ENCODE assay signal across 18 cellular contexts in the genomic region with DNA sequence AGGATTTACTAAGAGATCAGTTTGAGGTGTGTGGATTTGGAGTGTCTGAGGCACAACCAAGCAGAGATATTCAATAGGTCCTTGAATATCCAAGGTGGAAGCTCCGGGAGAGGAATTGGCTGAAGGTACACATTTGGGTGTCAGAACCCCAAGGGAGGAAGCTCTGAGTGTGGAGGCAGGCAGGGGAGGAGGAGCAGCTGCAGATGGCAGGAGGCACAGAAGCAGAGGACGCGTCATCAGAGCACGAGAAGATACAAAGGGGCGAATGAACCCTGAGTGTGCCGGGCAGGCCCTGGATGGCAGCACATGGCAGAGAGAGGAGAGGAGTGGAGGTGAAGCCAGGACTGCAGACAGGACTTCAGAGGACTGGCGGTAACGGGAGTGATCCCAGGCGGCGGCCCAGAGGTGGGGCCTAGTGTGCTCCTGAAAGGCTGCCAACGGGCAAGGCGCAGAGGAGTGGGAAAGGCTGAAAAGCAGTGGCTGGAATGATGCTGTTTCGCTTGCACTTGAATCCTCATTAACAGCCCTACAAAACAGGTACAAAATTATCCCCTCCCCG.
DNase-seq lines count a peak whose midpoint lies in the region; ATAC-seq and TF ChIP-seq lines count a peak whose summit lies in the region.
"Had no signal": no experiment of that assay in that cellular context is flagged by ENCODE, and none has a peak within 500 bp of the region (broad histone marks: within the 10 kb centered on the region; RNA-seq: fewer than 3 reads in every experiment).

No MANE protein-coding gene starts in this region.

- no peak for ATAC-seq in activated T-helper 17 cell treated with anti-CD3 and anti-CD28 coated beads, Interleukin-2, amount 50 U/mL, for 72 hours (replicated peaks)
- no peak for ATAC-seq in GM18498 (IDR thresholded peaks at IDR 0.05; ENCODE audit: unreplicated experiment)
- ATAC-seq: effector memory CD8-positive, alpha-beta T cell had no signal

- H3K9ac ChIP-seq in neural progenitor cell: no peak overlapping the region

- BruUV-seq in MCF 10A (replicated peaks; lab: Mats Ljungman, UMichigan): no TSS peak

- H3K4me1 ChIP-seq in neural progenitor cell: no peaks in the 10 kb centered on the region

- POLR2A ChIA-PET in MCF 10A (lab: Yijun Ruan, JAX): interaction anchor here (0.6 kb wide), 1 partner anchor 9 kb away, joined by 3 read pairs; no protein-coding TSS in a partner anchor

- H4K20me1 ChIP-seq in neural progenitor cell (ENCODE audit: low read depth): no peaks in the 10 kb centered on the region

- no peak overlapping the region for H2AFZ ChIP-seq in neural progenitor cell (replicated peaks)

- no peaks in the 10 kb centered on the region for H3K79me2 ChIP-seq in neural progenitor cell (ENCODE audit: low read depth)

- H3K4me2 ChIP-seq in neural progenitor cell: no peak overlapping the region

- CTCF ChIA-PET in MCF 10A (lab: Yijun Ruan, JAX): interaction anchor here (0.6 to 2.9 kb wide), 6 partner anchors 8 to 456 kb away, joined by 3 to 23 read pairs (median 6); no protein-coding TSS in a partner anchor

- no peaks in the 10 kb centered on the region for H3F3A ChIP-seq in neural progenitor cell (ENCODE audit: low read depth)

- no peak for DNase-seq in T-helper 2 cell treated with Interferon-gamma antibody and Interleukin-4, amounts not matched to agents 5 μg/mL and 100 μg/mL, for 36 hours (ENCODE audit: low spot score)
- DNase-seq in T-helper 2 cell (no peak), NCI-H2029 treated with DMSO at 0.1 percent for 48 hours (lab: John Stamatoyannopoulos, UW) (peak; percentile 80), neural progenitor cell (ENCODE audit: low spot score) (no peak), dorsolateral prefrontal cortex (no peak), MCF 10A (ENCODE audit: unreplicated experiment) (no peak)
- DNase-seq: ACHN; activated CD4-positive, alpha-beta T cell treated with anti-CD3 and anti-CD28 coated beads, Interleukin-2, amount 50 U/mL, for 4 hours; aorta; effector memory CD8-positive, alpha-beta T cell; NCI-H2081 treated with DMSO at 0.1 percent for 48 hours; nucleus accumbens; retina had no signal

- no peaks in the 10 kb centered on the region for H3K36me3 Mint-ChIP-seq in T-helper 2 cell treated with Interferon-gamma antibody and Interleukin-4, amounts not matched to agents 5 μg/mL and 100 μg/mL, for 36 hours (ENCODE audit: low read depth)
- no peaks in the 10 kb centered on the region for H3K36me3 Mint-ChIP-seq in activated T-helper 17 cell treated with anti-CD3 and anti-CD28 coated beads, Interleukin-2, amount 50 U/mL, for 72 hours (ENCODE audit: low read depth)
- peaks cover 7% of the 10 kb centered on the region for H3K36me3 Mint-ChIP-seq in neural progenitor cell
- no peaks in the 10 kb centered on the region for H3K36me3 Mint-ChIP-seq in MCF 10A (ENCODE audit: insufficient read depth, unreplicated experiment)

- peak overlapping the region; percentile 2 for H3K27ac Mint-ChIP-seq in T-helper 2 cell treated with Interferon-gamma antibody and Interleukin-4, amounts not matched to agents 5 μg/mL and 100 μg/mL, for 36 hours
- H3K27ac Mint-ChIP-seq in activated T-helper 17 cell treated with anti-CD3 and anti-CD28 coated beads, Interleukin-2, amount 50 U/mL, for 72 hours: peak overlapping the region; percentile 77
- peak overlapping the region; percentile 53 for H3K27ac Mint-ChIP-seq in neural progenitor cell
- H3K27ac Mint-ChIP-seq in MCF 10A (ENCODE audit: low read depth, unreplicated experiment): no peak overlapping the region
- H3K27ac Mint-ChIP-seq: effector memory CD8-positive, alpha-beta T cell had no signal

- H3K27me3 ChIP-seq in neural progenitor cell: no peaks in the 10 kb centered on the region
- H3K27me3 ChIP-seq in dorsolateral prefrontal cortex: no peaks in the 10 kb centered on the region

- peaks cover 2% of the 10 kb centered on the region for H3K4me1 Mint-ChIP-seq in T-helper 2 cell treated with Interferon-gamma antibody and Interleukin-4, amounts not matched to agents 5 μg/mL and 100 μg/mL, for 36 hours (ENCODE audit: low read depth)
- peaks cover 5% of the 10 kb centered on the region for H3K4me1 Mint-ChIP-seq in activated T-helper 17 cell treated with anti-CD3 and anti-CD28 coated beads, Interleukin-2, amount 50 U/mL, for 72 hours
- H3K4me1 Mint-ChIP-seq in neural progenitor cell (peaks cover 10% of the 10 kb centered on the region), MCF 10A (ENCODE audit: insufficient read depth, unreplicated experiment) (no peaks in the 10 kb centered on the region)
- H3K4me1 Mint-ChIP-seq: central memory CD8-positive, alpha-beta T cell had no signal

- H3K4me3 ChIP-seq in neural progenitor cell (no peak overlapping the region), dorsolateral prefrontal cortex (no peak overlapping the region)
- H3K4me3 ChIP-seq: thoracic aorta had no signal

- intact Hi-C loops in dorsolateral prefrontal cortex (cut with DNase I) (loop anchor here in 1 of 2 donors (10.0 kb wide), 1 partner anchor 47 kb away; no protein-coding TSS in a partner anchor), MCF 10A (cut with micrococcal nuclease) (no loop called here)

- H3K27me3 Mint-ChIP-seq in T-helper 2 cell treated with Interferon-gamma antibody and Interleukin-4, amounts not matched to agents 5 μg/mL and 100 μg/mL, for 36 hours (ENCODE audit: low read depth): no peaks in the 10 kb centered on the region
- no peaks in the 10 kb centered on the region for H3K27me3 Mint-ChIP-seq in activated T-helper 17 cell treated with anti-CD3 and anti-CD28 coated beads, Interleukin-2, amount 50 U/mL, for 72 hours
- H3K27me3 Mint-ChIP-seq in neural progenitor cell (ENCODE audit: insufficient read depth, low read depth): no peaks in the 10 kb centered on the region
- H3K27me3 Mint-ChIP-seq in MCF 10A (ENCODE audit: insufficient read depth, unreplicated experiment): no peaks in the 10 kb centered on the region
- H3K27me3 Mint-ChIP-seq: central memory CD8-positive, alpha-beta T cell; effector memory CD8-positive, alpha-beta T cell had no signal

- TF ChIP-seq CTCF in neural progenitor cell (IDR thresholded peaks at IDR 0.05) (no peak), dorsolateral prefrontal cortex (IDR thresholded peaks at IDR 0.05 in 54 of 56, conservative IDR thresholded peaks at IDR 0.05 in 2 of 56; ENCODE audit: low read depth in 1 of 56, partially characterized antibody in 56 of 56) (no peak), MCF 10A (IDR thresholded peaks at IDR 0.05; ENCODE audit: unreplicated experiment) (no peak)

- H3K9me3 ChIP-seq in neural progenitor cell (ENCODE audit: low read depth): no peaks in the 10 kb centered on the region
- H3K9me3 ChIP-seq: thoracic aorta had no signal

- H3K9me3 Mint-ChIP-seq in T-helper 2 cell treated with Interferon-gamma antibody and Interleukin-4, amounts not matched to agents 5 μg/mL and 100 μg/mL, for 36 hours: no peaks in the 10 kb centered on the region
- H3K9me3 Mint-ChIP-seq in activated T-helper 17 cell treated with anti-CD3 and anti-CD28 coated beads, Interleukin-2, amount 50 U/mL, for 72 hours: no peaks in the 10 kb centered on the region
- H3K9me3 Mint-ChIP-seq in neural progenitor cell (no peaks in the 10 kb centered on the region), MCF 10A (ENCODE audit: unreplicated experiment) (no peaks in the 10 kb centered on the region)
- H3K9me3 Mint-ChIP-seq: central memory CD8-positive, alpha-beta T cell; effector memory CD8-positive, alpha-beta T cell had no signal

- no peak overlapping the region for H3K27ac ChIP-seq in neural progenitor cell
- H3K27ac ChIP-seq in dorsolateral prefrontal cortex: no peak overlapping the region
- H3K27ac ChIP-seq: RWPE1, thoracic aorta had no signal

- no peaks in the 10 kb centered on the region for H3K36me3 ChIP-seq in neural progenitor cell
- H3K36me3 ChIP-seq: thoracic aorta had no signal

- H3K4me3 Mint-ChIP-seq in T-helper 2 cell treated with Interferon-gamma antibody and Interleukin-4, amounts not matched to agents 5 μg/mL and 100 μg/mL, for 36 hours: no peak overlapping the region
- H3K4me3 Mint-ChIP-seq in activated T-helper 17 cell treated with anti-CD3 and anti-CD28 coated beads, Interleukin-2, amount 50 U/mL, for 72 hours: no peak overlapping the region
- H3K4me3 Mint-ChIP-seq in neural progenitor cell (no peak overlapping the region), MCF 10A (ENCODE audit: unreplicated experiment) (no peak overlapping the region)
- H3K4me3 Mint-ChIP-seq: central memory CD8-positive, alpha-beta T cell; effector memory CD8-positive, alpha-beta T cell had no signal
